8 cellular contexts compared by ENCODE assay signal in genomic region chr5:176364765-176365662, GRCh38. TPM values are rescaled to one million over a fixed set of nuclear protein-coding genes. Genes with fewer than 3 reads are reported as not detected.
A peak's percentile ranks its signal among the peaks of the same experiment; 100 is the strongest.
DNase-seq lines count a peak whose midpoint lies in the region; ATAC-seq, FAIRE-seq and TF ChIP-seq lines count a peak whose summit lies in the region.

TSS of gene ARL10 (plus strand) at chr5:176365487. CDS start at chr5:176365564, 77 bp downstream.

- H3K27me3 ChIP-seq in BJ (ENCODE audit: control insufficient read depth, insufficient read depth, low read length) (no peaks in the 10 kb centered on the region), thoracic aorta (replicated peaks; ENCODE audit: insufficient read depth) (no peaks in the 10 kb centered on the region)

- CTCF ChIA-PET in BJ (lab: Yijun Ruan, JAX): no interaction called here

- H3K9me3 ChIP-seq in thoracic aorta: no peaks in the 10 kb centered on the region

- TF ChIP-seq CTCF in BJ (IDR thresholded peaks at IDR 0.05; ENCODE audit: insufficient read depth, low read depth, low read length): no peak
- no peak for TF ChIP-seq CTCF in thoracic aorta (IDR thresholded peaks at IDR 0.05)
- no peak for TF ChIP-seq CTCF in D721Med (IDR thresholded peaks at IDR 0.05; ENCODE audit: insufficient read depth, missing control alignments)

- peaks cover 4% of the 10 kb centered on the region for H3K36me3 ChIP-seq in BJ (ENCODE audit: control insufficient read depth, insufficient read depth, low read length)
- peaks cover 6% of the 10 kb centered on the region for H3K36me3 ChIP-seq in thoracic aorta

- POLR2A ChIA-PET in BJ (lab: Charles Lee): no interaction called here

- DNase-seq in BJ (ENCODE audit: low read depth): no peak
- DNase-seq in NCI-H748 treated with DMSO at 0.1 percent for 48 hours (lab: John Stamatoyannopoulos, UW): peak; percentile 8
- DNase-seq in activated gamma-delta T cell treated with anti-CD3 and anti-CD28 coated beads, Interleukin-2, amount 50 U/mL, for 16 hours (ENCODE audit: low read depth): peak; percentile 36
- peak; percentile 31 for DNase-seq in globus pallidus (ENCODE audit: low spot score)
- DNase-seq in nucleus accumbens (lab: John Stamatoyannopoulos, UW): peak in 47 of 56 donors; percentile 15 to 78 (median 45)
- DNase-seq in thoracic aorta (ENCODE audit: low spot score): no peak
- DNase-seq in D721Med (ENCODE audit: insufficient read length, low spot score): no peak

- H3K4me3 ChIP-seq in BJ (ENCODE audit: low read depth, low read length) (peak within 1 kb of the TSS; percentile 66), thoracic aorta (peak within 1 kb of the TSS; percentile 95)

- ATAC-seq in GM21528 (IDR thresholded peaks at IDR 0.05; ENCODE audit: low FRiP score, unreplicated experiment) (peak; percentile 31), thoracic aorta (ENCODE audit: insufficient number of reproducible peaks, low FRiP score, low read depth) (no peak)

- no peak for FAIRE-seq in D721Med (lab: Jason Lieb, UNC)

- peaks cover 9 to 23% of the 10 kb centered on the region in 2 donors for H3K4me1 ChIP-seq in thoracic aorta (ENCODE audit: control insufficient read depth in 1 of 2, low read depth in 2 of 2)

- peak within 1 kb of the TSS; percentile 71 to 73 for H3K27ac ChIP-seq in thoracic aorta

RNA-seq across cellular contexts. Expression of gene ARL10, which starts in this region (rescaled TPM):
- 3.2 and 4.8 TPM in 2 replicates for polyA plus RNA-seq in BJ (2011; rRNA removed)
- polyA minus RNA-seq in BJ (2011; rRNA and poly(A)+ RNA removed): 6.9 TPM in 2 replicates
- total RNA-seq in thoracic aorta: 10 to 100 TPM; 10.4 to 14.8 TPM

Comparison
In these comparisons a context has a peak if more than half of its experiments do, and no peak if none do; other contexts are left out.
1. DNase-seq: peak in NCI-H748 treated with DMSO at 0.1 percent for 48 hours (single experiment), activated gamma-delta T cell treated with anti-CD3 and anti-CD28 coated beads, Interleukin-2, amount 50 U/mL, for 16 hours (single experiment), globus pallidus (single experiment) and nucleus accumbens (47 of 56); none in BJ (single experiment), thoracic aorta (single experiment) and D721Med (single experiment).